In the genomic region with DNA sequence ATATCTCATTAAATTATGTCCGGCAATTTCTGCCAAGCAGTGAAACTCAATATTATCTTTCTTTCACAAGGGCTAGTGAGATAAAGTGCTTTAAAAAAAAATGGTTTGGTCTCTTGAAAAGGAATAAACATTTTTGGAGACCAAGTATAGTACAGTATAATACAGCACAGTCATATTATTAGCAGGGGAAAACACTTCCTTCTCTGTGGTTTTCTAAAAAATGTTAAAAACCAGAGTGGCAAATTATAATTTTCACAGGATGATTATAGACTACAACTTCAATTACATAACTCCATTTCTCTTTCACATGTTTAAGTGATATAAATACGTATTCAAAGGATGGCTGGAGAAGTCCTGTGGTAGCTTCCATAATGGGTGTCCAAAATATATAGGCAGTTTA, we compare ENCODE assay signal across 34 cellular contexts.
"Had no signal": no experiment of that assay in that cellular context is flagged by ENCODE, and none has a peak within 500 bp of the region (broad histone marks: within the 10 kb centered on the region; RNA-seq: fewer than 3 reads in every experiment).

No MANE protein-coding gene starts in this region.

- ATAC-seq: activated CD4-positive, CD25-positive, alpha-beta regulatory T cell treated with anti-CD3 and anti-CD28 coated beads, Interleukin-2, amount 50 U/mL, for 24 hours; activated CD8-positive, alpha-beta memory T cell treated with anti-CD3 and anti-CD28 coated beads, Interleukin-2, amount 10 ng/mL, durations not matched to agents 7 days and 5 days; activated CD8-positive, alpha-beta T cell treated with anti-CD3 and anti-CD28 coated beads, Interleukin-2, amount 10 ng/mL, durations not matched to agents 7 days and 5 days; activated naive CD8-positive, alpha-beta T cell treated with anti-CD3 and anti-CD28 coated beads, Interleukin-2, amount 50 U/mL, for 24 hours; body of pancreas; effector memory CD8-positive, alpha-beta T cell; foreskin keratinocyte; gastrocnemius medialis; heart left ventricle had no signal

- H3K4me1 Mint-ChIP-seq: activated B cell treated with CpG ODN at 0.5 μM for 24 hours; activated CD4-positive, alpha-beta T cell treated with anti-CD3 and anti-CD28 coated beads, Interleukin-2, amount 10 ng/mL, durations not matched to agents 24 days and 14 days; activated CD8-positive, alpha-beta memory T cell treated with anti-CD3 and anti-CD28 coated beads, Interleukin-2, amount 10 ng/mL, durations not matched to agents 7 days and 5 days; activated naive CD4-positive, alpha-beta T cell treated with anti-CD3 and anti-CD28 coated beads, Interleukin-2, amount 50 U/mL, for 24 hours; activated naive CD8-positive, alpha-beta T cell treated with anti-CD3 and anti-CD28 coated beads for 36 hours; activated naive CD8-positive, alpha-beta T cell treated with anti-CD3 and anti-CD28 coated beads, Interleukin-2, amount 50 U/mL, for 24 hours had no signal

- H3K4me3 ChIP-seq: adrenal gland, body of pancreas, esophagus muscularis mucosa, gastrocnemius medialis, heart left ventricle had no signal

- H3K27me3 ChIP-seq: adrenal gland, body of pancreas, esophagus muscularis mucosa, foreskin keratinocyte, gastrocnemius medialis, heart left ventricle had no signal

- H3K9me3 ChIP-seq: adrenal gland, body of pancreas, esophagus muscularis mucosa, gastrocnemius medialis, heart left ventricle had no signal

- DNase-seq: activated B cell treated with CpG ODN at 0.5 μM for 24 hours; activated CD4-positive, alpha-beta memory T cell treated with anti-CD3 and anti-CD28 coated beads for 36 hours; activated CD4-positive, alpha-beta T cell treated with anti-CD3 and anti-CD28 coated beads, Interleukin-2, amount 10 ng/mL, durations not matched to agents 24 days and 14 days; activated CD8-positive, alpha-beta memory T cell treated with anti-CD3 and anti-CD28 coated beads, Interleukin-2, amount 10 ng/mL, durations not matched to agents 7 days and 5 days; activated CD8-positive, alpha-beta memory T cell treated with anti-CD3 and anti-CD28 coated beads, Interleukin-2, amount 50 U/mL, for 4 hours; activated CD8-positive, alpha-beta T cell treated with anti-CD3 and anti-CD28 coated beads, Interleukin-2, amount 10 ng/mL, durations not matched to agents 7 days and 5 days; activated effector memory CD4-positive, alpha-beta T cell treated with anti-CD3 and anti-CD28 coated beads, Interleukin-2, amount 50 U/mL, for 16 hours; activated naive CD4-positive, alpha-beta T cell treated with anti-CD3 and anti-CD28 coated beads for 36 hours; activated naive CD8-positive, alpha-beta T cell treated with anti-CD3 and anti-CD28 coated beads for 36 hours; activated naive CD8-positive, alpha-beta T cell treated with anti-CD3 and anti-CD28 coated beads, Interleukin-2, amount 50 U/mL, for 24 hours; activated T-cell treated with anti-CD3 and anti-CD28 coated beads, Interleukin-2, amount 50 U/mL, for 1 hour; activated T-cell treated with anti-CD3 and anti-CD28 coated beads, Interleukin-2, amount 50 U/mL, for 48 hours; adrenal gland; amygdala; aorta; body of pancreas; caudate nucleus; cortex of kidney; dermis blood vessel endothelial cell; effector CD4-positive, alpha-beta T cell; effector memory CD8-positive, alpha-beta T cell; erythroblast; foreskin keratinocyte; gastrocnemius medialis; glutamatergic neuron; heart left ventricle; T1000; WERI-Rb-1 had no signal

- H3K27ac ChIP-seq: adrenal gland, body of pancreas, esophagus muscularis mucosa, foreskin keratinocyte, gastrocnemius medialis, heart left ventricle, WERI-Rb-1 had no signal

- H3K9me3 Mint-ChIP-seq: activated B cell treated with CpG ODN at 0.5 μM for 24 hours; activated CD4-positive, alpha-beta memory T cell treated with anti-CD3 and anti-CD28 coated beads for 36 hours; activated CD4-positive, alpha-beta T cell treated with anti-CD3 and anti-CD28 coated beads, Interleukin-2, amount 10 ng/mL, durations not matched to agents 24 days and 14 days; activated naive CD4-positive, alpha-beta T cell treated with anti-CD3 and anti-CD28 coated beads for 36 hours; activated naive CD4-positive, alpha-beta T cell treated with anti-CD3 and anti-CD28 coated beads, Interleukin-2, amount 50 U/mL, for 24 hours; activated naive CD8-positive, alpha-beta T cell treated with anti-CD3 and anti-CD28 coated beads for 36 hours; activated naive CD8-positive, alpha-beta T cell treated with anti-CD3 and anti-CD28 coated beads, Interleukin-2, amount 50 U/mL, for 24 hours; activated T-helper 1 cell treated with anti-CD3 and anti-CD28 coated beads, Interleukin-12 subunit alpha, Interleukin-12 subunit beta, Interleukin-2, Interleukin-4 antibody, amounts not matched to agents 30 ng/mL and 10 ng/mL and 1 ng/mL, durations not matched to agents 14 hours and 24 hours and 36 hours; activated T-helper 2 cell treated with anti-CD3 and anti-CD28 coated beads, Interferon-gamma antibody, Interleukin-2, Interleukin-4, amounts not matched to agents 10 μg/mL and 5 μg/mL and 100 μg/mL, durations not matched to agents 14 hours and 24 hours and 36 hours; effector memory CD8-positive, alpha-beta T cell; T-helper 2 cell treated with Interferon-gamma antibody and Interleukin-4, amounts not matched to agents 5 μg/mL and 100 μg/mL, for 36 hours had no signal

- H3K4me1 ChIP-seq: adrenal gland, body of pancreas, esophagus muscularis mucosa, foreskin keratinocyte, gastrocnemius medialis, heart left ventricle had no signal

- H3K27me3 Mint-ChIP-seq: activated B cell treated with CpG ODN at 0.5 μM for 24 hours; activated CD4-positive, alpha-beta memory T cell treated with anti-CD3 and anti-CD28 coated beads for 36 hours; activated CD4-positive, alpha-beta T cell treated with anti-CD3 and anti-CD28 coated beads, Interleukin-2, amount 10 ng/mL, durations not matched to agents 24 days and 14 days; activated CD8-positive, alpha-beta memory T cell treated with anti-CD3 and anti-CD28 coated beads, Interleukin-2, amount 10 ng/mL, durations not matched to agents 7 days and 5 days; activated naive CD4-positive, alpha-beta T cell treated with anti-CD3 and anti-CD28 coated beads, Interleukin-2, amount 50 U/mL, for 24 hours; activated naive CD8-positive, alpha-beta T cell treated with anti-CD3 and anti-CD28 coated beads for 36 hours; activated naive CD8-positive, alpha-beta T cell treated with anti-CD3 and anti-CD28 coated beads, Interleukin-2, amount 50 U/mL, for 24 hours; effector memory CD8-positive, alpha-beta T cell had no signal

- H3K36me3 ChIP-seq: adrenal gland had no signal

- H3K4me3 Mint-ChIP-seq: activated B cell treated with CpG ODN at 0.5 μM for 24 hours; activated CD4-positive, alpha-beta memory T cell treated with anti-CD3 and anti-CD28 coated beads for 36 hours; activated CD4-positive, alpha-beta T cell treated with anti-CD3 and anti-CD28 coated beads, Interleukin-2, amount 10 ng/mL, durations not matched to agents 24 days and 14 days; activated CD8-positive, alpha-beta memory T cell treated with anti-CD3 and anti-CD28 coated beads, Interleukin-2, amount 10 ng/mL, durations not matched to agents 7 days and 5 days; activated CD8-positive, alpha-beta T cell treated with anti-CD3 and anti-CD28 coated beads, Interleukin-2, amount 10 ng/mL, durations not matched to agents 7 days and 5 days; activated naive CD4-positive, alpha-beta T cell treated with anti-CD3 and anti-CD28 coated beads for 36 hours; activated naive CD4-positive, alpha-beta T cell treated with anti-CD3 and anti-CD28 coated beads, Interleukin-2, amount 50 U/mL, for 24 hours; activated naive CD8-positive, alpha-beta T cell treated with anti-CD3 and anti-CD28 coated beads for 36 hours; activated naive CD8-positive, alpha-beta T cell treated with anti-CD3 and anti-CD28 coated beads, Interleukin-2, amount 50 U/mL, for 24 hours; activated T-helper 1 cell treated with anti-CD3 and anti-CD28 coated beads, Interleukin-12 subunit alpha, Interleukin-12 subunit beta, Interleukin-2, Interleukin-4 antibody, amounts not matched to agents 30 ng/mL and 10 ng/mL and 1 ng/mL, durations not matched to agents 14 hours and 24 hours and 36 hours; effector memory CD8-positive, alpha-beta T cell; T-helper 2 cell treated with Interferon-gamma antibody and Interleukin-4, amounts not matched to agents 5 μg/mL and 100 μg/mL, for 36 hours had no signal

- H3K27ac Mint-ChIP-seq: activated B cell treated with CpG ODN at 0.5 μM for 24 hours; activated CD4-positive, alpha-beta memory T cell treated with anti-CD3 and anti-CD28 coated beads for 36 hours; activated CD4-positive, alpha-beta T cell treated with anti-CD3 and anti-CD28 coated beads, Interleukin-2, amount 10 ng/mL, durations not matched to agents 24 days and 14 days; activated CD8-positive, alpha-beta memory T cell treated with anti-CD3 and anti-CD28 coated beads, Interleukin-2, amount 10 ng/mL, durations not matched to agents 7 days and 5 days; activated CD8-positive, alpha-beta T cell treated with anti-CD3 and anti-CD28 coated beads, Interleukin-2, amount 10 ng/mL, durations not matched to agents 7 days and 5 days; activated naive CD4-positive, alpha-beta T cell treated with anti-CD3 and anti-CD28 coated beads for 36 hours; activated naive CD4-positive, alpha-beta T cell treated with anti-CD3 and anti-CD28 coated beads, Interleukin-2, amount 50 U/mL, for 24 hours; activated naive CD8-positive, alpha-beta T cell treated with anti-CD3 and anti-CD28 coated beads for 36 hours; activated naive CD8-positive, alpha-beta T cell treated with anti-CD3 and anti-CD28 coated beads, Interleukin-2, amount 50 U/mL, for 24 hours; activated T-helper 1 cell treated with anti-CD3 and anti-CD28 coated beads, Interleukin-12 subunit alpha, Interleukin-12 subunit beta, Interleukin-2, Interleukin-4 antibody, amounts not matched to agents 30 ng/mL and 10 ng/mL and 1 ng/mL, durations not matched to agents 14 hours and 24 hours and 36 hours; activated T-helper 2 cell treated with anti-CD3 and anti-CD28 coated beads, Interferon-gamma antibody, Interleukin-2, Interleukin-4, amounts not matched to agents 10 μg/mL and 5 μg/mL and 100 μg/mL, durations not matched to agents 14 hours and 24 hours and 36 hours; effector memory CD8-positive, alpha-beta T cell; T-helper 2 cell treated with Interferon-gamma antibody and Interleukin-4, amounts not matched to agents 5 μg/mL and 100 μg/mL, for 36 hours had no signal
